ENCODE assay signal across 7 cellular contexts in the genomic region with DNA sequence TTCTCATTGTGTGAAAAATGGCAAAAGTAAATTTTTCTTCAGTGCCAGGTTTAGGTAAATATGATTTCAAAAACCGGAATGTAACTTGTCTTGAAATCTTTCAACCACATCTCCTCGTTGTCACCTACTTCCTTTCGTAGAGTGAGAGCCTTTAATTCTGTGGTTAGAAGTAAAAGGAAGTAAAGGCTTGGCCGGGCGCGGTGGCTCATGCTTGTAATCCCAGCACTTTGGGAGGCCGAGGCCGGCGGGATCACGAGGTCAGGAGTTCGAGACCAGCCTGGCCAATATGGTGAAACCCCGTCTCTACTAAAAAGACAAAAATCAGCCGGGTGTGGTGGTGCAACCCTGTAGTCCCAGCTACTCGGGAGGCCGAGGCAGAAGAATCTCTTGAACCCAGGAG. TPM values are rescaled to one million over a fixed set of nuclear protein-coding genes. Genes with fewer than 3 reads are reported as not detected.
A peak's percentile ranks its signal among the peaks of the same experiment; 100 is the strongest.
DNase-seq lines count a peak whose midpoint lies in the region; ATAC-seq and TF ChIP-seq lines count a peak whose summit lies in the region.

No MANE protein-coding gene starts in this region.

- H3K27ac Mint-ChIP-seq in activated naive CD8-positive, alpha-beta T cell = peak overlapping the region; percentile 81

- no peaks in the 10 kb centered on the region for H3K9me3 Mint-ChIP-seq in activated naive CD8-positive, alpha-beta T cell (ENCODE audit: low read depth)

- H4K8ac ChIP-seq in trophoblast cell (ENCODE audit: low read depth, low read length) = no peak overlapping the region

- no peak overlapping the region for H3K4ac ChIP-seq in trophoblast cell (ENCODE audit: low read depth, low read length)

- peaks cover 2% of the 10 kb centered on the region for H3K79me2 ChIP-seq in trophoblast cell (ENCODE audit: control insufficient read depth, insufficient read depth, low read length, poor library complexity)

- DNase-seq in GM19238 (ENCODE audit: insufficient read length, low spot score) = peak; percentile 60
- DNase-seq in Peyer's patch = peak in 2 of 3 donors; percentile 82 to 88
- peak; percentile 61 for DNase-seq in stimulated activated CD8-positive, alpha-beta memory T cell treated with anti-CD3 and anti-CD28 coated beads, Interleukin-4, amount 100 ng/mL, for 48 hours
- DNase-seq in NCI-H2029 (lab: John Stamatoyannopoulos, UW) = no peak
- DNase-seq in trophoblast cell = no peak

- H2BK5ac ChIP-seq in trophoblast cell (ENCODE audit: low read depth, low read length, poor library complexity) = no peak overlapping the region

- H3K9me3 ChIP-seq in Peyer's patch (no peaks in the 10 kb centered on the region), trophoblast cell (ENCODE audit: insufficient read depth, low read depth, low read length) (no peaks in the 10 kb centered on the region)

- no CpG with 5 or more reads among the region's 15 CpGs for WGBS in trophoblast cell (ENCODE audit: extremely low coverage, insufficient coverage, insufficient read length)

- no peak overlapping the region for H4K91ac ChIP-seq in trophoblast cell (ENCODE audit: low read depth, low read length)

- H3K4me1 Mint-ChIP-seq in activated naive CD8-positive, alpha-beta T cell (ENCODE audit: low read depth) = peaks cover 84% of the 10 kb centered on the region

- TF ChIP-seq CTCF in Peyer's patch (IDR thresholded peaks at IDR 0.05) = no peak

- H3K23ac ChIP-seq in trophoblast cell (ENCODE audit: low read length) = no peak overlapping the region

- H3K4me1 ChIP-seq in Peyer's patch = peaks cover 0 to 7% (median 3%) of the 10 kb centered on the region in 4 donors
- peaks cover 4 to 12% of the 10 kb centered on the region in 2 experiments for H3K4me1 ChIP-seq in trophoblast cell (ENCODE audit: control insufficient read depth in 1 of 2, insufficient read depth in 2 of 2, low read length in 2 of 2)

- H2BK12ac ChIP-seq in trophoblast cell (ENCODE audit: low read length) = no peak overlapping the region

- no peak overlapping the region for H2AK5ac ChIP-seq in trophoblast cell (ENCODE audit: low read length)

- H3K27ac ChIP-seq in Peyer's patch (peak overlapping the region in 1 of 4 donors; percentile 82), trophoblast cell (ENCODE audit: low read depth, low read length) (no peak overlapping the region)

- H3K36me3 Mint-ChIP-seq in activated naive CD8-positive, alpha-beta T cell = peaks cover 6% of the 10 kb centered on the region

- H3K36me3 ChIP-seq in Peyer's patch = peaks cover 0 to 30% (median 0%) of the 10 kb centered on the region in 3 donors
- H3K36me3 ChIP-seq in trophoblast cell (ENCODE audit: control insufficient read depth in 1 of 2, insufficient read depth in 2 of 2, low read length in 2 of 2) = peaks cover 27 to 37% of the 10 kb centered on the region in 2 experiments

- H4K12ac ChIP-seq in trophoblast cell (ENCODE audit: low read depth, low read length) = no peak overlapping the region

- no peak overlapping the region for H3K9ac ChIP-seq in trophoblast cell (ENCODE audit: low read length)

- no peak overlapping the region for H3K18ac ChIP-seq in trophoblast cell (ENCODE audit: low read length)

- H3K4me3 ChIP-seq in Peyer's patch = no peak overlapping the region
- H3K4me3 ChIP-seq in trophoblast cell (ENCODE audit: low read depth, low read length) = no peak overlapping the region

- H3K4me3 Mint-ChIP-seq in activated naive CD8-positive, alpha-beta T cell = peak overlapping the region; percentile 55

- H2AFZ ChIP-seq in trophoblast cell (ENCODE audit: insufficient read depth, low read length, poor library complexity) = no peak overlapping the region

- TF ChIP-seq POLR2A in Peyer's patch (IDR thresholded peaks at IDR 0.05) = no peak

- no peak overlapping the region for H3K4me2 ChIP-seq in trophoblast cell (ENCODE audit: low read length)

- H3K79me1 ChIP-seq in trophoblast cell (ENCODE audit: low read length) = peaks cover 6% of the 10 kb centered on the region

- H2BK120ac ChIP-seq in trophoblast cell (ENCODE audit: insufficient read depth, low read length, poor library complexity) = no peak overlapping the region

- ATAC-seq in GM21390 (IDR thresholded peaks at IDR 0.05; ENCODE audit: unreplicated experiment) = no peak

- H3K27me3 ChIP-seq in Peyer's patch (no peaks in the 10 kb centered on the region), trophoblast cell (ENCODE audit: insufficient read depth, low read length) (no peaks in the 10 kb centered on the region)

- no peak overlapping the region for H3K14ac ChIP-seq in trophoblast cell (ENCODE audit: low read length)

- H3K27me3 Mint-ChIP-seq in activated naive CD8-positive, alpha-beta T cell = no peaks in the 10 kb centered on the region

RNA-seq across cellular contexts. Expression of a gene that starts 29.8 kb away (rescaled TPM):
- total RNA-seq in Peyer's patch = 100 to 1,000 TPM in 3 of 4 donors, 10 to 100 TPM in 1; 82.0 to 268 (median 159) TPM
- polyA plus RNA-seq in trophoblast cell (2013) = 49.6 and 51.5 TPM in 2 replicates

RNA-seq across cellular contexts. Expression of a gene that starts 53.9 kb away (rescaled TPM):
- 100 to 1,000 TPM in 1 of 4 donors, 10 to 100 TPM in 3; 32.2 to 163 (median 37.4) TPM for total RNA-seq in Peyer's patch
- polyA plus RNA-seq in trophoblast cell (2013) = 46.5 and 47.6 TPM in 2 replicates

Comparison
In these comparisons a context has a peak if more than half of its experiments do, and no peak if none do; other contexts are left out.
1. DNase-seq: peak in GM19238 (single experiment), Peyer's patch (2 of 3) and stimulated activated CD8-positive, alpha-beta memory T cell treated with anti-CD3 and anti-CD28 coated beads, Interleukin-4, amount 100 ng/mL, for 48 hours (single experiment); none in NCI-H2029 (single experiment) and trophoblast cell (0 of 2).